9 cellular contexts compared by ENCODE assay signal in genomic region chr10:114518401-114519305, GRCh38.
DNase-seq lines count a peak whose midpoint lies in the region; ATAC-seq and TF ChIP-seq lines count a peak whose summit lies in the region.
"Had no signal": no experiment of that assay in that cellular context is flagged by ENCODE, and none has a peak within 500 bp of the region (broad histone marks: within the 10 kb centered on the region; RNA-seq: fewer than 3 reads in every experiment).

No MANE protein-coding gene starts in this region.

- no peak overlapping the region for H2AFZ ChIP-seq in MM.1S (ENCODE audit: low read length)

- no peak for ATAC-seq in effector memory CD8-positive, alpha-beta T cell (replicated peaks)

- H3K27me3 ChIP-seq in MM.1S (replicated peaks; ENCODE audit: insufficient read depth, low read length): no peaks in the 10 kb centered on the region

- no peak overlapping the region for H3K4me3 ChIP-seq in MM.1S (ENCODE audit: low read length)

- peaks cover 10% of the 10 kb centered on the region for H3K4me1 ChIP-seq in MM.1S (ENCODE audit: low read length)

- no peaks in the 10 kb centered on the region for H3K36me3 ChIP-seq in MM.1S (replicated peaks; ENCODE audit: insufficient read depth, low read length)

- no peaks in the 10 kb centered on the region for H3K79me2 ChIP-seq in MM.1S (ENCODE audit: low read length)

- no peaks in the 10 kb centered on the region for H3K9me3 ChIP-seq in MM.1S (replicated peaks; ENCODE audit: insufficient read depth, low read length)

- H3K27me3 Mint-ChIP-seq in effector memory CD8-positive, alpha-beta T cell: no peaks in the 10 kb centered on the region
- no peaks in the 10 kb centered on the region for H3K27me3 Mint-ChIP-seq in progenitor cell of endocrine pancreas

- intact Hi-C loops in posterior vena cava (cut with DNase I): no loop called here

- no peak for TF ChIP-seq CTCF in progenitor cell of endocrine pancreas (IDR thresholded peaks at IDR 0.05; ENCODE audit: unreplicated experiment)
- TF ChIP-seq CTCF in MM.1S (IDR thresholded peaks at IDR 0.05; ENCODE audit: low read length): no peak

- H4K20me1 ChIP-seq in MM.1S (ENCODE audit: insufficient read depth, low read length): no peaks in the 10 kb centered on the region

- H3K9ac ChIP-seq in MM.1S (ENCODE audit: low read length): no peak overlapping the region

- H3K36me3 Mint-ChIP-seq in effector memory CD8-positive, alpha-beta T cell (ENCODE audit: insufficient read depth): peaks cover 13% of the 10 kb centered on the region
- peaks cover 6% of the 10 kb centered on the region for H3K36me3 Mint-ChIP-seq in progenitor cell of endocrine pancreas (ENCODE audit: insufficient read depth)

- peak overlapping the region; percentile 31 for H3K4me3 Mint-ChIP-seq in effector memory CD8-positive, alpha-beta T cell
- no peak overlapping the region for H3K4me3 Mint-ChIP-seq in progenitor cell of endocrine pancreas (ENCODE audit: low read depth)

- peak overlapping the region; percentile 16 to 29 for H3K27ac Mint-ChIP-seq in effector memory CD8-positive, alpha-beta T cell
- H3K27ac Mint-ChIP-seq in progenitor cell of endocrine pancreas: peak overlapping the region; percentile 85

- H3K27ac ChIP-seq in MM.1S (ENCODE audit: low read length): no peak overlapping the region

- H3K4me2 ChIP-seq in MM.1S (ENCODE audit: low read depth, low read length): no peak overlapping the region

- no peaks in the 10 kb centered on the region for H3K9me2 ChIP-seq in MM.1S (replicated peaks; ENCODE audit: insufficient read depth, low read length)

- H3K9me3 Mint-ChIP-seq in effector memory CD8-positive, alpha-beta T cell: no peaks in the 10 kb centered on the region
- peaks cover 4% of the 10 kb centered on the region for H3K9me3 Mint-ChIP-seq in progenitor cell of endocrine pancreas (ENCODE audit: low read depth)

- H3K4me1 Mint-ChIP-seq in effector memory CD8-positive, alpha-beta T cell (ENCODE audit: low read depth in 2 of 2): peaks cover 58 to 61% of the 10 kb centered on the region in 2 donors
- peaks cover 49% of the 10 kb centered on the region for H3K4me1 Mint-ChIP-seq in progenitor cell of endocrine pancreas (ENCODE audit: low read depth)

- DNase-seq in DMS53 (lab: John Stamatoyannopoulos, UW) (peak; percentile 83), NCI-H2029 (lab: John Stamatoyannopoulos, UW) (peak; percentile 43), progenitor cell of endocrine pancreas (ENCODE audit: low spot score, unreplicated experiment) (no peak), midbrain (lab: John Stamatoyannopoulos, UW) (no peak), Kasumi-1 (lab: John Stamatoyannopoulos, UW) (no peak), posterior vena cava (ENCODE audit: low spot score) (no peak), MM.1S (no peak)
- DNase-seq in effector memory CD8-positive, alpha-beta T cell: no peak
- DNase-seq: MV-4-11 had no signal

- H3F3A ChIP-seq in MM.1S (ENCODE audit: insufficient read depth, low read length): no peaks in the 10 kb centered on the region

Comparison
In these comparisons a context has a peak if more than half of its experiments do, and no peak if none do; other contexts are left out.
1. DNase-seq: peak in DMS53 (single experiment) and NCI-H2029 (single experiment); none in effector memory CD8-positive, alpha-beta T cell (0 of 3), progenitor cell of endocrine pancreas (single experiment), midbrain (single experiment), Kasumi-1 (0 of 2), posterior vena cava (single experiment) and MM.1S (single experiment).